Comparison of ENCODE assay signal across 2 cellular contexts in the genomic region with DNA sequence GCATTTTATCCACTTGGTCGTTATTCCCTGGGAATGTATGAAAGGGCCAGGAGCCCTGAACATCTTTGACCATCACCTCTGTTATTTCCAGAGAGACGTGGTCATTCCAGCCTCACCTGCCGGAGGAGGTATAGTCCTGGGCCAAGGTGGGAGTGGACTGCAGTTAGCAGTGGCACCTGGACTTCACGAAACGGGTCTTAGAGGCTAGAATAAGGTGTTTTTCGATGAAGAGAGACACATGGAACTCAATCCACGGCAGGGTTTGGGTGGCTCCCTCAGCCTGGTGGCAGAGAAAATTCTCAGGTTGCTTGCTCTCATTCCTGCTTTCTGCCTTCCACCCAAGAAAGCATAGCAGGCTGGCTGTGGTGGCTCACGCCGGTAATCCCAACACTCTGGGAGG.
TF ChIP-seq lines count a peak whose summit lies in the region.

No MANE protein-coding gene starts in this region.

TF ChIP-seq in WTC11, 78 proteins besides CTCF, POLR2A, EP300 and RAD21 (continued from another document):
- TF ChIP-seq, protein P1, sequence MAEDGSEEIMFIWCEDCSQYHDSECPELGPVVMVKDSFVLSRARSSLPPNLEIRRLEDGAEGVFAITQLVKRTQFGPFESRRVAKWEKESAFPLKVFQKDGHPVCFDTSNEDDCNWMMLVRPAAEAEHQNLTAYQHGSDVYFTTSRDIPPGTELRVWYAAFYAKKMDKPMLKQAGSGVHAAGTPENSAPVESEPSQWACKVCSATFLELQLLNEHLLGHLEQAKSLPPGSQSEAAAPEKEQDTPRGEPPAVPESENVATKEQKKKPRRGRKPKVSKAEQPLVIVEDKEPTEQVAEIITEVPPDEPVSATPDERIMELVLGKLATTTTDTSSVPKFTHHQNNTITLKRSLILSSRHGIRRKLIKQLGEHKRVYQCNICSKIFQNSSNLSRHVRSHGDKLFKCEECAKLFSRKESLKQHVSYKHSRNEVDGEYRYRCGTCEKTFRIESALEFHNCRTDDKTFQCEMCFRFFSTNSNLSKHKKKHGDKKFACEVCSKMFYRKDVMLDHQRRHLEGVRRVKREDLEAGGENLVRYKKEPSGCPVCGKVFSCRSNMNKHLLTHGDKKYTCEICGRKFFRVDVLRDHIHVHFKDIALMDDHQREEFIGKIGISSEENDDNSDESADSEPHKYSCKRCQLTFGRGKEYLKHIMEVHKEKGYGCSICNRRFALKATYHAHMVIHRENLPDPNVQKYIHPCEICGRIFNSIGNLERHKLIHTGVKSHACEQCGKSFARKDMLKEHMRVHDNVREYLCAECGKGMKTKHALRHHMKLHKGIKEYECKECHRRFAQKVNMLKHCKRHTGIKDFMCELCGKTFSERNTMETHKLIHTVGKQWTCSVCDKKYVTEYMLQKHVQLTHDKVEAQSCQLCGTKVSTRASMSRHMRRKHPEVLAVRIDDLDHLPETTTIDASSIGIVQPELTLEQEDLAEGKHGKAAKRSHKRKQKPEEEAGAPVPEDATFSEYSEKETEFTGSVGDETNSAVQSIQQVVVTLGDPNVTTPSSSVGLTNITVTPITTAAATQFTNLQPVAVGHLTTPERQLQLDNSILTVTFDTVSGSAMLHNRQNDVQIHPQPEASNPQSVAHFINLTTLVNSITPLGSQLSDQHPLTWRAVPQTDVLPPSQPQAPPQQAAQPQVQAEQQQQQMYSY (CRISPR knock-in tag; IDR thresholded peaks at IDR 0.05) = peak; percentile 89

TF ChIP-seq in GM23338, 12 proteins besides CTCF, POLR2A, EP300 and RAD21 (continued from another document):
- TF ChIP-seq, protein P2, sequence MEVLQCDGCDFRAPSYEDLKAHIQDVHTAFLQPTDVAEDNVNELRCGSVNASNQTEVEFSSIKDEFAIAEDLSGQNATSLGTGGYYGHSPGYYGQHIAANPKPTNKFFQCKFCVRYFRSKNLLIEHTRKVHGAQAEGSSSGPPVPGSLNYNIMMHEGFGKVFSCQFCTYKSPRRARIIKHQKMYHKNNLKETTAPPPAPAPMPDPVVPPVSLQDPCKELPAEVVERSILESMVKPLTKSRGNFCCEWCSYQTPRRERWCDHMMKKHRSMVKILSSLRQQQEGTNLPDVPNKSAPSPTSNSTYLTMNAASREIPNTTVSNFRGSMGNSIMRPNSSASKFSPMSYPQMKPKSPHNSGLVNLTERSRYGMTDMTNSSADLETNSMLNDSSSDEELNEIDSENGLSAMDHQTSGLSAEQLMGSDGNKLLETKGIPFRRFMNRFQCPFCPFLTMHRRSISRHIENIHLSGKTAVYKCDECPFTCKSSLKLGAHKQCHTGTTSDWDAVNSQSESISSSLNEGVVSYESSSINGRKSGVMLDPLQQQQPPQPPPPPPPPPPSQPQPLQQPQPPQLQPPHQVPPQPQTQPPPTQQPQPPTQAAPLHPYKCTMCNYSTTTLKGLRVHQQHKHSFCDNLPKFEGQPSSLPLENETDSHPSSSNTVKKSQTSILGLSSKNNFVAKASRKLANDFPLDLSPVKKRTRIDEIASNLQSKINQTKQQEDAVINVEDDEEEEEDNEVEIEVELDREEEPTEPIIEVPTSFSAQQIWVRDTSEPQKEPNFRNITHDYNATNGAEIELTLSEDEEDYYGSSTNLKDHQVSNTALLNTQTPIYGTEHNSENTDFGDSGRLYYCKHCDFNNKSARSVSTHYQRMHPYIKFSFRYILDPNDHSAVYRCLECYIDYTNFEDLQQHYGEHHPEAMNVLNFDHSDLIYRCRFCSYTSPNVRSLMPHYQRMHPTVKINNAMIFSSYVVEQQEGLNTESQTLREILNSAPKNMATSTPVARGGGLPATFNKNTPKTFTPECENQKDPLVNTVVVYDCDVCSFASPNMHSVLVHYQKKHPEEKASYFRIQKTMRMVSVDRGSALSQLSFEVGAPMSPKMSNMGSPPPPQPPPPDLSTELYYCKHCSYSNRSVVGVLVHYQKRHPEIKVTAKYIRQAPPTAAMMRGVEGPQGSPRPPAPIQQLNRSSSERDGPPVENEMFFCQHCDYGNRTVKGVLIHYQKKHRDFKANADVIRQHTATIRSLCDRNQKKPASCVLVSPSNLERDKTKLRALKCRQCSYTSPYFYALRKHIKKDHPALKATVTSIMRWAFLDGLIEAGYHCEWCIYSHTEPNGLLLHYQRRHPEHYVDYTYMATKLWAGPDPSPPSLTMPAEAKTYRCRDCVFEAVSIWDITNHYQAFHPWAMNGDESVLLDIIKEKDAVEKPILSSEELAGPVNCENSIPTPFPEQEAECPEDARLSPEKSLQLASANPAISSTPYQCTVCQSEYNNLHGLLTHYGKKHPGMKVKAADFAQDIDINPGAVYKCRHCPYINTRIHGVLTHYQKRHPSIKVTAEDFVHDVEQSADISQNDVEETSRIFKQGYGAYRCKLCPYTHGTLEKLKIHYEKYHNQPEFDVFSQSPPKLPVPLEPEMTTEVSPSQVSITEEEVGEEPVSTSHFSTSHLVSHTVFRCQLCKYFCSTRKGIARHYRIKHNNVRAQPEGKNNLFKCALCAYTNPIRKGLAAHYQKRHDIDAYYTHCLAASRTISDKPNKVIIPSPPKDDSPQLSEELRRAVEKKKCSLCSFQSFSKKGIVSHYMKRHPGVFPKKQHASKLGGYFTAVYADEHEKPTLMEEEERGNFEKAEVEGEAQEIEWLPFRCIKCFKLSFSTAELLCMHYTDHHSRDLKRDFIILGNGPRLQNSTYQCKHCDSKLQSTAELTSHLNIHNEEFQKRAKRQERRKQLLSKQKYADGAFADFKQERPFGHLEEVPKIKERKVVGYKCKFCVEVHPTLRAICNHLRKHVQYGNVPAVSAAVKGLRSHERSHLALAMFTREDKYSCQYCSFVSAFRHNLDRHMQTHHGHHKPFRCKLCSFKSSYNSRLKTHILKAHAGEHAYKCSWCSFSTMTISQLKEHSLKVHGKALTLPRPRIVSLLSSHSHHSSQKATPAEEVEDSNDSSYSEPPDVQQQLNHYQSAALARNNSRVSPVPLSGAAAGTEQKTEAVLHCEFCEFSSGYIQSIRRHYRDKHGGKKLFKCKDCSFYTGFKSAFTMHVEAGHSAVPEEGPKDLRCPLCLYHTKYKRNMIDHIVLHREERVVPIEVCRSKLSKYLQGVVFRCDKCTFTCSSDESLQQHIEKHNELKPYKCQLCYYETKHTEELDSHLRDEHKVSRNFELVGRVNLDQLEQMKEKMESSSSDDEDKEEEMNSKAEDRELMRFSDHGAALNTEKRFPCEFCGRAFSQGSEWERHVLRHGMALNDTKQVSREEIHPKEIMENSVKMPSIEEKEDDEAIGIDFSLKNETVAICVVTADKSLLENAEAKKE (CRISPR knock-in tag; IDR thresholded peaks at IDR 0.05) = no peak
- TF ChIP-seq ZNF114 (CRISPR knock-in tag; IDR thresholded peaks at IDR 0.05) = no peak
- no peak for TF ChIP-seq STAT1 (IDR thresholded peaks at IDR 0.05; ENCODE audit: unreplicated experiment)
- no peak for TF ChIP-seq EZH2phosphoT487 (IDR thresholded peaks at IDR 0.05; ENCODE audit: unreplicated experiment)
- TF ChIP-seq POLR2AphosphoS5 (IDR thresholded peaks at IDR 0.05; ENCODE audit: low read depth) = no peak
- TF ChIP-seq ZNF331 (CRISPR knock-in tag; IDR thresholded peaks at IDR 0.05; ENCODE audit: low read depth) = no peak
- TF ChIP-seq, protein P3, sequence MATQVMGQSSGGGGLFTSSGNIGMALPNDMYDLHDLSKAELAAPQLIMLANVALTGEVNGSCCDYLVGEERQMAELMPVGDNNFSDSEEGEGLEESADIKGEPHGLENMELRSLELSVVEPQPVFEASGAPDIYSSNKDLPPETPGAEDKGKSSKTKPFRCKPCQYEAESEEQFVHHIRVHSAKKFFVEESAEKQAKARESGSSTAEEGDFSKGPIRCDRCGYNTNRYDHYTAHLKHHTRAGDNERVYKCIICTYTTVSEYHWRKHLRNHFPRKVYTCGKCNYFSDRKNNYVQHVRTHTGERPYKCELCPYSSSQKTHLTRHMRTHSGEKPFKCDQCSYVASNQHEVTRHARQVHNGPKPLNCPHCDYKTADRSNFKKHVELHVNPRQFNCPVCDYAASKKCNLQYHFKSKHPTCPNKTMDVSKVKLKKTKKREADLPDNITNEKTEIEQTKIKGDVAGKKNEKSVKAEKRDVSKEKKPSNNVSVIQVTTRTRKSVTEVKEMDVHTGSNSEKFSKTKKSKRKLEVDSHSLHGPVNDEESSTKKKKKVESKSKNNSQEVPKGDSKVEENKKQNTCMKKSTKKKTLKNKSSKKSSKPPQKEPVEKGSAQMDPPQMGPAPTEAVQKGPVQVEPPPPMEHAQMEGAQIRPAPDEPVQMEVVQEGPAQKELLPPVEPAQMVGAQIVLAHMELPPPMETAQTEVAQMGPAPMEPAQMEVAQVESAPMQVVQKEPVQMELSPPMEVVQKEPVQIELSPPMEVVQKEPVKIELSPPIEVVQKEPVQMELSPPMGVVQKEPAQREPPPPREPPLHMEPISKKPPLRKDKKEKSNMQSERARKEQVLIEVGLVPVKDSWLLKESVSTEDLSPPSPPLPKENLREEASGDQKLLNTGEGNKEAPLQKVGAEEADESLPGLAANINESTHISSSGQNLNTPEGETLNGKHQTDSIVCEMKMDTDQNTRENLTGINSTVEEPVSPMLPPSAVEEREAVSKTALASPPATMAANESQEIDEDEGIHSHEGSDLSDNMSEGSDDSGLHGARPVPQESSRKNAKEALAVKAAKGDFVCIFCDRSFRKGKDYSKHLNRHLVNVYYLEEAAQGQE (IDR thresholded peaks at IDR 0.05; ENCODE audit: unreplicated experiment) = no peak
